22 cellular contexts compared by ENCODE assay signal in genomic region chr3:177751770-177752169, GRCh38.
DNase-seq lines count a peak whose midpoint lies in the region; ATAC-seq lines count a peak whose summit lies in the region.
"Had no signal": no experiment of that assay in that cellular context is flagged by ENCODE, and none has a peak within 500 bp of the region (broad histone marks: within the 10 kb centered on the region; RNA-seq: fewer than 3 reads in every experiment).

No MANE protein-coding gene starts in this region.

- no peak overlapping the region for H3K4me3 ChIP-seq in CD4-positive, CD25-positive, alpha-beta regulatory T cell (ENCODE audit: low read depth, low read length)
- H3K4me3 ChIP-seq: vagina had no signal

- DNase-seq in CD4-positive, CD25-positive, alpha-beta regulatory T cell = no peak
- DNase-seq in cerebellum (ENCODE audit: low spot score) = peak; percentile 21
- DNase-seq in activated CD4-positive, alpha-beta T cell treated with anti-CD3 and anti-CD28 coated beads, Interleukin-2, amount 50 U/mL, for 48 hours = no peak
- no peak for DNase-seq in NCI-H1436 treated with DMSO at 0.1 percent for 48 hours (lab: John Stamatoyannopoulos, UW)
- DNase-seq in T1000 (lab: John Stamatoyannopoulos, UW) = no peak
- no peak for DNase-seq in kidney tubule cell (ENCODE audit: low spot score)
- DNase-seq: activated CD4-positive, alpha-beta T cell treated with anti-CD3 and anti-CD28 coated beads for 48 hours; activated CD8-positive, alpha-beta memory T cell treated with anti-CD3 and anti-CD28 coated beads, Interleukin-2, amount 50 U/mL, for 48 hours; activated gamma-delta T cell; anterior cingulate cortex; H7; NCI-H2029 treated with DMSO at 0.1 percent for 48 hours; NCI-H69; stimulated activated CD4-positive, alpha-beta T cell treated with anti-CD3 and anti-CD28 coated beads, Interleukin-15, amount 100 ng/mL, for 24 hours; stimulated activated naive CD4-positive, alpha-beta T cell treated with Interleukin-2 at 50 U/mL for 16 hours had no signal

- peak overlapping the region in 2 of 3 donors; percentile 40 to 95 for H3K27ac Mint-ChIP-seq in CD4-positive, CD25-positive, alpha-beta regulatory T cell
- H3K27ac Mint-ChIP-seq: memory B cell had no signal

- no peaks in the 10 kb centered on the region for H3K27me3 Mint-ChIP-seq in CD4-positive, CD25-positive, alpha-beta regulatory T cell
- H3K27me3 Mint-ChIP-seq: memory B cell had no signal

- H3K36me3 Mint-ChIP-seq in CD4-positive, CD25-positive, alpha-beta regulatory T cell = no peaks in the 10 kb centered on the region

- H3K4me1 Mint-ChIP-seq in CD4-positive, CD25-positive, alpha-beta regulatory T cell = peaks cover 0 to 10% (median 5%) of the 10 kb centered on the region in 4 donors
- H3K4me1 Mint-ChIP-seq: memory B cell had no signal

- H3K4me3 Mint-ChIP-seq in CD4-positive, CD25-positive, alpha-beta regulatory T cell = no peak overlapping the region
- H3K4me3 Mint-ChIP-seq: memory B cell, nephron had no signal

- peaks cover under 1% of the 10 kb centered on the region for H3K4me1 ChIP-seq in CD4-positive, CD25-positive, alpha-beta regulatory T cell (ENCODE audit: control insufficient read depth, insufficient read depth, low read length, poor library complexity, severe bottlenecking)

- ATAC-seq in CD4-positive, CD25-positive, alpha-beta regulatory T cell (ENCODE audit: low read depth in 2 of 2) = no peak
- ATAC-seq in GM19468 (IDR thresholded peaks at IDR 0.05; ENCODE audit: extremely low read depth, unreplicated experiment) (peak; percentile 55), HG03280 (IDR thresholded peaks at IDR 0.05; ENCODE audit: unreplicated experiment) (peak; percentile 66)
- ATAC-seq: Panc1 had no signal

- H3K27me3 ChIP-seq in CD4-positive, CD25-positive, alpha-beta regulatory T cell (ENCODE audit: control insufficient read depth, insufficient read depth, low read length) = no peaks in the 10 kb centered on the region
- H3K27me3 ChIP-seq: vagina had no signal

- H3K9me3 Mint-ChIP-seq in CD4-positive, CD25-positive, alpha-beta regulatory T cell = no peaks in the 10 kb centered on the region
- H3K9me3 Mint-ChIP-seq: memory B cell, nephron had no signal

- H3K36me3 ChIP-seq in CD4-positive, CD25-positive, alpha-beta regulatory T cell (ENCODE audit: control insufficient read depth, insufficient read depth, low read length) = no peaks in the 10 kb centered on the region
- H3K36me3 ChIP-seq: vagina had no signal

- no peaks in the 10 kb centered on the region for H3K9me3 ChIP-seq in CD4-positive, CD25-positive, alpha-beta regulatory T cell (ENCODE audit: control insufficient read depth in 2 of 2, low read length in 2 of 2)
- H3K9me3 ChIP-seq: vagina had no signal

- H3K27ac ChIP-seq in CD4-positive, CD25-positive, alpha-beta regulatory T cell (ENCODE audit: insufficient read depth, low read length, poor library complexity, severe bottlenecking) = no peak overlapping the region
- H3K27ac ChIP-seq: C4-2B, vagina had no signal

Comparison
In these comparisons a context has a peak if more than half of its experiments do, and no peak if none do; other contexts are left out.
1. ATAC-seq: peak in GM19468 (single experiment) and HG03280 (single experiment); none in CD4-positive, CD25-positive, alpha-beta regulatory T cell (0 of 2).